ENCODE assay signal across 1 cellular context in the genomic region with DNA sequence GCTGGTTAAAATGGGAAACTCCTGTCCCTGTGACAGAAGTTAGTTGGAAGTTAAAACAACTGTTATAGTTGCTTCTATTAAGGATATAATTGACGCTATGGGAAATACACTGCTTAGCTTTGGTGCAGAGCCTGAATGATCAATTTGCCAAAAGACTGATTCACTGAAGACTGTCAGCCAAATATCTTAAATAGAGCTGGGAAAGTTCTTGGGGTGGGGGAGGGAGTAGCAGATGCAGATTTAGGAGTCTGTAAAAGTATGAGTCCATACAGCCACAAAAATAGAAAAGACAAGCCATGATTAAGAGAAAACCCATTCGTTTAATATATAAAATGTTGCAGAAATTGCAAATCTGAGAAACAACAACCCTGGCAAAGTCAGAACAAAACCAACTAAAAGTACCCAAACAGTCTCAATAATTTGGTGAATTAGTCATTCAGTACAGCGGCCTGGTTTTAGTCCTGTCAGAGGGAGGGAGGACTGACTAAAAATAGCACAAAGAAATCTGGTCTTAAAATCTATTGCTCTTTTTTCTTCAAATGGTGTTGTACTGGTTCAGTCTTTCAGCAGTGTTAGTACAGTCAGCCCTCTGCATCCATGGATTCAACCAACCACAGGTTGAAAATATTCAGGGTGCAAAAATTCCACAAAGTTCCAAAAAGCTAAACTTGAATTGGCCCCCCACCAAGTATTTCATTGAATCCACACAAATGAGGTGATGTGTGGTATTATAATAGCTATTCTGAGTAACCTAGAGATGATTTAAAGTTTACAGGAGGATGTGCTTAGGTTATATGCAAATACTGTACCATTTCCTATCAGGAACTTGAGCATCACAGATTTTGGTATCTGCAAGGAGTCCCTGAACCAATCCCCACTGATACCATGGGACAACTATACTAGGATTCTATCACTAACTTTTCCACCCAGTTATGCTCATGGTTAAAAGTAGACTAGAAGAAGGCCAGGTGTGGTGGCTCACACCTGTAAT.
TF ChIP-seq lines count a peak whose summit lies in the region.

No MANE protein-coding gene starts in this region.

TF ChIP-seq in GM12878, 131 proteins besides CTCF, POLR2A, EP300 and RAD21 (continued from another document and continues in another):
- TF ChIP-seq, protein P1, sequence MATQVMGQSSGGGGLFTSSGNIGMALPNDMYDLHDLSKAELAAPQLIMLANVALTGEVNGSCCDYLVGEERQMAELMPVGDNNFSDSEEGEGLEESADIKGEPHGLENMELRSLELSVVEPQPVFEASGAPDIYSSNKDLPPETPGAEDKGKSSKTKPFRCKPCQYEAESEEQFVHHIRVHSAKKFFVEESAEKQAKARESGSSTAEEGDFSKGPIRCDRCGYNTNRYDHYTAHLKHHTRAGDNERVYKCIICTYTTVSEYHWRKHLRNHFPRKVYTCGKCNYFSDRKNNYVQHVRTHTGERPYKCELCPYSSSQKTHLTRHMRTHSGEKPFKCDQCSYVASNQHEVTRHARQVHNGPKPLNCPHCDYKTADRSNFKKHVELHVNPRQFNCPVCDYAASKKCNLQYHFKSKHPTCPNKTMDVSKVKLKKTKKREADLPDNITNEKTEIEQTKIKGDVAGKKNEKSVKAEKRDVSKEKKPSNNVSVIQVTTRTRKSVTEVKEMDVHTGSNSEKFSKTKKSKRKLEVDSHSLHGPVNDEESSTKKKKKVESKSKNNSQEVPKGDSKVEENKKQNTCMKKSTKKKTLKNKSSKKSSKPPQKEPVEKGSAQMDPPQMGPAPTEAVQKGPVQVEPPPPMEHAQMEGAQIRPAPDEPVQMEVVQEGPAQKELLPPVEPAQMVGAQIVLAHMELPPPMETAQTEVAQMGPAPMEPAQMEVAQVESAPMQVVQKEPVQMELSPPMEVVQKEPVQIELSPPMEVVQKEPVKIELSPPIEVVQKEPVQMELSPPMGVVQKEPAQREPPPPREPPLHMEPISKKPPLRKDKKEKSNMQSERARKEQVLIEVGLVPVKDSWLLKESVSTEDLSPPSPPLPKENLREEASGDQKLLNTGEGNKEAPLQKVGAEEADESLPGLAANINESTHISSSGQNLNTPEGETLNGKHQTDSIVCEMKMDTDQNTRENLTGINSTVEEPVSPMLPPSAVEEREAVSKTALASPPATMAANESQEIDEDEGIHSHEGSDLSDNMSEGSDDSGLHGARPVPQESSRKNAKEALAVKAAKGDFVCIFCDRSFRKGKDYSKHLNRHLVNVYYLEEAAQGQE (IDR thresholded peaks at IDR 0.05; ENCODE audit: low read depth, low read length): no peak
- TF ChIP-seq MEF2B (IDR thresholded peaks at IDR 0.05; ENCODE audit: partially characterized antibody, poor library complexity, severe bottlenecking): peak; percentile 47
- no peak for TF ChIP-seq ZNF217 (IDR thresholded peaks at IDR 0.05)
- TF ChIP-seq, protein P2, sequence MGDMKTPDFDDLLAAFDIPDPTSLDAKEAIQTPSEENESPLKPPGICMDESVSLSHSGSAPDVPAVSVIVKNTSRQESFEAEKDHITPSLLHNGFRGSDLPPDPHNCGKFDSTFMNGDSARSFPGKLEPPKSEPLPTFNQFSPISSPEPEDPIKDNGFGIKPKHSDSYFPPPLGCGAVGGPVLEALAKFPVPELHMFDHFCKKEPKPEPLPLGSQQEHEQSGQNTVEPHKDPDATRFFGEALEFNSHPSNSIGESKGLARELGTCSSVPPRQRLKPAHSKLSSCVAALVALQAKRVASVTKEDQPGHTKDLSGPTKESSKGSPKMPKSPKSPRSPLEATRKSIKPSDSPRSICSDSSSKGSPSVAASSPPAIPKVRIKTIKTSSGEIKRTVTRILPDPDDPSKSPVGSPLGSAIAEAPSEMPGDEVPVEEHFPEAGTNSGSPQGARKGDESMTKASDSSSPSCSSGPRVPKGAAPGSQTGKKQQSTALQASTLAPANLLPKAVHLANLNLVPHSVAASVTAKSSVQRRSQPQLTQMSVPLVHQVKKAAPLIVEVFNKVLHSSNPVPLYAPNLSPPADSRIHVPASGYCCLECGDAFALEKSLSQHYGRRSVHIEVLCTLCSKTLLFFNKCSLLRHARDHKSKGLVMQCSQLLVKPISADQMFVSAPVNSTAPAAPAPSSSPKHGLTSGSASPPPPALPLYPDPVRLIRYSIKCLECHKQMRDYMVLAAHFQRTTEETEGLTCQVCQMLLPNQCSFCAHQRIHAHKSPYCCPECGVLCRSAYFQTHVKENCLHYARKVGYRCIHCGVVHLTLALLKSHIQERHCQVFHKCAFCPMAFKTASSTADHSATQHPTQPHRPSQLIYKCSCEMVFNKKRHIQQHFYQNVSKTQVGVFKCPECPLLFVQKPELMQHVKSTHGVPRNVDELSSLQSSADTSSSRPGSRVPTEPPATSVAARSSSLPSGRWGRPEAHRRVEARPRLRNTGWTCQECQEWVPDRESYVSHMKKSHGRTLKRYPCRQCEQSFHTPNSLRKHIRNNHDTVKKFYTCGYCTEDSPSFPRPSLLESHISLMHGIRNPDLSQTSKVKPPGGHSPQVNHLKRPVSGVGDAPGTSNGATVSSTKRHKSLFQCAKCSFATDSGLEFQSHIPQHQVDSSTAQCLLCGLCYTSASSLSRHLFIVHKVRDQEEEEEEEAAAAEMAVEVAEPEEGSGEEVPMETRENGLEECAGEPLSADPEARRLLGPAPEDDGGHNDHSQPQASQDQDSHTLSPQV (IDR thresholded peaks at IDR 0.05): no peak
- no peak for TF ChIP-seq WRNIP1 (IDR thresholded peaks at IDR 0.05; ENCODE audit: borderline replicate concordance, low read depth, low read length)
- no peak for TF ChIP-seq BRCA1 (IDR thresholded peaks at IDR 0.05; ENCODE audit: low read depth, low read length)
- TF ChIP-seq, protein P3, sequence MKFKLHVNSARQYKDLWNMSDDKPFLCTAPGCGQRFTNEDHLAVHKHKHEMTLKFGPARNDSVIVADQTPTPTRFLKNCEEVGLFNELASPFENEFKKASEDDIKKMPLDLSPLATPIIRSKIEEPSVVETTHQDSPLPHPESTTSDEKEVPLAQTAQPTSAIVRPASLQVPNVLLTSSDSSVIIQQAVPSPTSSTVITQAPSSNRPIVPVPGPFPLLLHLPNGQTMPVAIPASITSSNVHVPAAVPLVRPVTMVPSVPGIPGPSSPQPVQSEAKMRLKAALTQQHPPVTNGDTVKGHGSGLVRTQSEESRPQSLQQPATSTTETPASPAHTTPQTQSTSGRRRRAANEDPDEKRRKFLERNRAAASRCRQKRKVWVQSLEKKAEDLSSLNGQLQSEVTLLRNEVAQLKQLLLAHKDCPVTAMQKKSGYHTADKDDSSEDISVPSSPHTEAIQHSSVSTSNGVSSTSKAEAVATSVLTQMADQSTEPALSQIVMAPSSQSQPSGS (IDR thresholded peaks at IDR 0.05; ENCODE audit: low read length): peak; percentile 78
- peak; percentile 89 for TF ChIP-seq MEF2A (IDR thresholded peaks at IDR 0.05; ENCODE audit: insufficient read depth, low read depth, low read length)
- peak; percentile 89 for TF ChIP-seq NFIC (IDR thresholded peaks at IDR 0.05; ENCODE audit: low read depth, low read length)
- TF ChIP-seq SRF (IDR thresholded peaks at IDR 0.05; ENCODE audit: low read depth in 2 of 2, low read length in 2 of 2): no peak
- TF ChIP-seq, protein P4, sequence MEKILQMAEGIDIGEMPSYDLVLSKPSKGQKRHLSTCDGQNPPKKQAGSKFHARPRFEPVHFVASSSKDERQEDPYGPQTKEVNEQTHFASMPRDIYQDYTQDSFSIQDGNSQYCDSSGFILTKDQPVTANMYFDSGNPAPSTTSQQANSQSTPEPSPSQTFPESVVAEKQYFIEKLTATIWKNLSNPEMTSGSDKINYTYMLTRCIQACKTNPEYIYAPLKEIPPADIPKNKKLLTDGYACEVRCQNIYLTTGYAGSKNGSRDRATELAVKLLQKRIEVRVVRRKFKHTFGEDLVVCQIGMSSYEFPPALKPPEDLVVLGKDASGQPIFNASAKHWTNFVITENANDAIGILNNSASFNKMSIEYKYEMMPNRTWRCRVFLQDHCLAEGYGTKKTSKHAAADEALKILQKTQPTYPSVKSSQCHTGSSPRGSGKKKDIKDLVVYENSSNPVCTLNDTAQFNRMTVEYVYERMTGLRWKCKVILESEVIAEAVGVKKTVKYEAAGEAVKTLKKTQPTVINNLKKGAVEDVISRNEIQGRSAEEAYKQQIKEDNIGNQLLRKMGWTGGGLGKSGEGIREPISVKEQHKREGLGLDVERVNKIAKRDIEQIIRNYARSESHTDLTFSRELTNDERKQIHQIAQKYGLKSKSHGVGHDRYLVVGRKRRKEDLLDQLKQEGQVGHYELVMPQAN (conservative IDR thresholded peaks at IDR 0.05): no peak
- TF ChIP-seq POLR2AphosphoS5 (IDR thresholded peaks at IDR 0.05; ENCODE audit: low read length): no peak
- no peak for TF ChIP-seq FOS (IDR thresholded peaks at IDR 0.05; ENCODE audit: borderline replicate concordance, extremely low read depth, insufficient read length)
- TF ChIP-seq ATF3 (IDR thresholded peaks at IDR 0.05; ENCODE audit: borderline replicate concordance, extremely low read depth, low read depth, low read length): no peak
- 0 out of 2 replicates have a peak, but pooled peaks have one; percentile 27 for TF ChIP-seq EED (IDR thresholded peaks at IDR 0.05; ENCODE audit: low read depth)
- TF ChIP-seq ZBTB33 (IDR thresholded peaks at IDR 0.05): no peak
- TF ChIP-seq RUNX3 (IDR thresholded peaks at IDR 0.05; ENCODE audit: low read length): peak; percentile 79
- TF ChIP-seq CEBPB (IDR thresholded peaks at IDR 0.05; ENCODE audit: borderline replicate concordance in 1 of 2, low read depth in 2 of 2, low read length in 2 of 2): no peak; a peak in 1 of 4 replicates
- no peak for TF ChIP-seq ATF7 (IDR thresholded peaks at IDR 0.05; ENCODE audit: low read depth)
- no peak for TF ChIP-seq MAX (IDR thresholded peaks at IDR 0.05; ENCODE audit: low read depth, low read length)
- no peak for TF ChIP-seq ZNF384 (IDR thresholded peaks at IDR 0.05; ENCODE audit: borderline replicate concordance, low read depth, low read length)
- no peak for TF ChIP-seq FOXK2 (IDR thresholded peaks at IDR 0.05)
- no peak for TF ChIP-seq HDGF (IDR thresholded peaks at IDR 0.05)
- no peak for TF ChIP-seq SP1 (IDR thresholded peaks at IDR 0.05; ENCODE audit: low read depth, low read length)
- TF ChIP-seq, protein P5, sequence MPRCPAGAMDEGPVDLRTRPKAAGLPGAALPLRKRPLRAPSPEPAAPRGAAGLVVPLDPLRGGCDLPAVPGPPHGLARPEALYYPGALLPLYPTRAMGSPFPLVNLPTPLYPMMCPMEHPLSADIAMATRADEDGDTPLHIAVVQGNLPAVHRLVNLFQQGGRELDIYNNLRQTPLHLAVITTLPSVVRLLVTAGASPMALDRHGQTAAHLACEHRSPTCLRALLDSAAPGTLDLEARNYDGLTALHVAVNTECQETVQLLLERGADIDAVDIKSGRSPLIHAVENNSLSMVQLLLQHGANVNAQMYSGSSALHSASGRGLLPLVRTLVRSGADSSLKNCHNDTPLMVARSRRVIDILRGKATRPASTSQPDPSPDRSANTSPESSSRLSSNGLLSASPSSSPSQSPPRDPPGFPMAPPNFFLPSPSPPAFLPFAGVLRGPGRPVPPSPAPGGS (IDR thresholded peaks at IDR 0.05; ENCODE audit: borderline replicate concordance, insufficient read depth, low read depth, low read length, poor library complexity, severe bottlenecking): peak; percentile 13
- no peak for TF ChIP-seq RBBP5 (conservative IDR thresholded peaks at IDR 0.05)
- TF ChIP-seq, protein P6, sequence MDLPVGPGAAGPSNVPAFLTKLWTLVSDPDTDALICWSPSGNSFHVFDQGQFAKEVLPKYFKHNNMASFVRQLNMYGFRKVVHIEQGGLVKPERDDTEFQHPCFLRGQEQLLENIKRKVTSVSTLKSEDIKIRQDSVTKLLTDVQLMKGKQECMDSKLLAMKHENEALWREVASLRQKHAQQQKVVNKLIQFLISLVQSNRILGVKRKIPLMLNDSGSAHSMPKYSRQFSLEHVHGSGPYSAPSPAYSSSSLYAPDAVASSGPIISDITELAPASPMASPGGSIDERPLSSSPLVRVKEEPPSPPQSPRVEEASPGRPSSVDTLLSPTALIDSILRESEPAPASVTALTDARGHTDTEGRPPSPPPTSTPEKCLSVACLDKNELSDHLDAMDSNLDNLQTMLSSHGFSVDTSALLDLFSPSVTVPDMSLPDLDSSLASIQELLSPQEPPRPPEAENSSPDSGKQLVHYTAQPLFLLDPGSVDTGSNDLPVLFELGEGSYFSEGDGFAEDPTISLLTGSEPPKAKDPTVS (IDR thresholded peaks at IDR 0.05; ENCODE audit: low read depth, low read length): no peak
- no peak for TF ChIP-seq SMAD1 (IDR thresholded peaks at IDR 0.05; ENCODE audit: low read depth, partially characterized antibody)
- TF ChIP-seq, protein P7, sequence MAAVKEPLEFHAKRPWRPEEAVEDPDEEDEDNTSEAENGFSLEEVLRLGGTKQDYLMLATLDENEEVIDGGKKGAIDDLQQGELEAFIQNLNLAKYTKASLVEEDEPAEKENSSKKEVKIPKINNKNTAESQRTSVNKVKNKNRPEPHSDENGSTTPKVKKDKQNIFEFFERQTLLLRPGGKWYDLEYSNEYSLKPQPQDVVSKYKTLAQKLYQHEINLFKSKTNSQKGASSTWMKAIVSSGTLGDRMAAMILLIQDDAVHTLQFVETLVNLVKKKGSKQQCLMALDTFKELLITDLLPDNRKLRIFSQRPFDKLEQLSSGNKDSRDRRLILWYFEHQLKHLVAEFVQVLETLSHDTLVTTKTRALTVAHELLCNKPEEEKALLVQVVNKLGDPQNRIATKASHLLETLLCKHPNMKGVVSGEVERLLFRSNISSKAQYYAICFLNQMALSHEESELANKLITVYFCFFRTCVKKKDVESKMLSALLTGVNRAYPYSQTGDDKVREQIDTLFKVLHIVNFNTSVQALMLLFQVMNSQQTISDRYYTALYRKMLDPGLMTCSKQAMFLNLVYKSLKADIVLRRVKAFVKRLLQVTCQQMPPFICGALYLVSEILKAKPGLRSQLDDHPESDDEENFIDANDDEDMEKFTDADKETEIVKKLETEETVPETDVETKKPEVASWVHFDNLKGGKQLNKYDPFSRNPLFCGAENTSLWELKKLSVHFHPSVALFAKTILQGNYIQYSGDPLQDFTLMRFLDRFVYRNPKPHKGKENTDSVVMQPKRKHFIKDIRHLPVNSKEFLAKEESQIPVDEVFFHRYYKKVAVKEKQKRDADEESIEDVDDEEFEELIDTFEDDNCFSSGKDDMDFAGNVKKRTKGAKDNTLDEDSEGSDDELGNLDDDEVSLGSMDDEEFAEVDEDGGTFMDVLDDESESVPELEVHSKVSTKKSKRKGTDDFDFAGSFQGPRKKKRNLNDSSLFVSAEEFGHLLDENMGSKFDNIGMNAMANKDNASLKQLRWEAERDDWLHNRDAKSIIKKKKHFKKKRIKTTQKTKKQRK (IDR thresholded peaks at IDR 0.05; ENCODE audit: low read depth, low read length): no peak
- no peak for TF ChIP-seq PAX5 (IDR thresholded peaks at IDR 0.05; ENCODE audit: borderline replicate concordance, low read depth, low read length)
